ENCODE assay signal across 1 cellular context in the genomic region with DNA sequence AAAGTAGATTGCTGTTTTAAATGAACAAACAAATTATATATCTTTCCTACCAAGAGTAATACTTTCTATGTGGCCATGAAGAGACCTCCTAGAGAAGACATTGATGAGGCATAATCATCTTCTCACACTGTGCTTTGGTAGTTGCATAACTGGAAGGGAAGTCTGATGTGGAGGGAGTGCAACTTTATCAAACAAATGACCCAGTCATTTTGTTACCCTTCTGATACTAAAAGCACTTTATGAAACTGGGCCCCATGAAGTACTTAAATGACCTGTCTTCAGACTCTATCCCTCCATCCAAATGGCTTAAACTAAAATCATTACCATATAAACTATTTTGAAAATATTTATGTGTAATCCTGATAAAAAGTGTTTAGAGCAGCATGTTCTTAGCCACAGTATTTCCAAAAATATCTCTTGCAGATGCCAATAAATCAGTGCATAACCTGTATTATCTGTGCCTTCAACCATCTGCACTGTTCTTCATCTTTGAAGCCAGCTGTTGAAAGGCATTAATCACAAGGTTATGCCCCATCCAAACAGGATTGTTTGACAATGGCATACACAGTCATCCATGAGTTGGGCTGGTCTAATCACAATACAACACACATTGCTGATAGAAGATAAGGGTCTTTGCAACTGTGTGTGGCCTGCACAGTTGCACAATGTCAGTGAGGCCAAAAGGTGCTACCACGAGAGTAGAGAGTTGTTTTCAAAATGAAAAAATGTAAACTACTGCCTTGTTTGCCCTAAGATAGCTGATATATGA.
TF ChIP-seq lines count a peak whose summit lies in the region.

No MANE protein-coding gene starts in this region.

TF ChIP-seq in K562, 482 proteins besides CTCF, POLR2A, EP300 and RAD21 (continued from another document and continues in another):
- TF ChIP-seq, protein P1, sequence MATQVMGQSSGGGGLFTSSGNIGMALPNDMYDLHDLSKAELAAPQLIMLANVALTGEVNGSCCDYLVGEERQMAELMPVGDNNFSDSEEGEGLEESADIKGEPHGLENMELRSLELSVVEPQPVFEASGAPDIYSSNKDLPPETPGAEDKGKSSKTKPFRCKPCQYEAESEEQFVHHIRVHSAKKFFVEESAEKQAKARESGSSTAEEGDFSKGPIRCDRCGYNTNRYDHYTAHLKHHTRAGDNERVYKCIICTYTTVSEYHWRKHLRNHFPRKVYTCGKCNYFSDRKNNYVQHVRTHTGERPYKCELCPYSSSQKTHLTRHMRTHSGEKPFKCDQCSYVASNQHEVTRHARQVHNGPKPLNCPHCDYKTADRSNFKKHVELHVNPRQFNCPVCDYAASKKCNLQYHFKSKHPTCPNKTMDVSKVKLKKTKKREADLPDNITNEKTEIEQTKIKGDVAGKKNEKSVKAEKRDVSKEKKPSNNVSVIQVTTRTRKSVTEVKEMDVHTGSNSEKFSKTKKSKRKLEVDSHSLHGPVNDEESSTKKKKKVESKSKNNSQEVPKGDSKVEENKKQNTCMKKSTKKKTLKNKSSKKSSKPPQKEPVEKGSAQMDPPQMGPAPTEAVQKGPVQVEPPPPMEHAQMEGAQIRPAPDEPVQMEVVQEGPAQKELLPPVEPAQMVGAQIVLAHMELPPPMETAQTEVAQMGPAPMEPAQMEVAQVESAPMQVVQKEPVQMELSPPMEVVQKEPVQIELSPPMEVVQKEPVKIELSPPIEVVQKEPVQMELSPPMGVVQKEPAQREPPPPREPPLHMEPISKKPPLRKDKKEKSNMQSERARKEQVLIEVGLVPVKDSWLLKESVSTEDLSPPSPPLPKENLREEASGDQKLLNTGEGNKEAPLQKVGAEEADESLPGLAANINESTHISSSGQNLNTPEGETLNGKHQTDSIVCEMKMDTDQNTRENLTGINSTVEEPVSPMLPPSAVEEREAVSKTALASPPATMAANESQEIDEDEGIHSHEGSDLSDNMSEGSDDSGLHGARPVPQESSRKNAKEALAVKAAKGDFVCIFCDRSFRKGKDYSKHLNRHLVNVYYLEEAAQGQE (CRISPR knock-in tag; IDR thresholded peaks at IDR 0.05; ENCODE audit: low read depth): no peak
- TF ChIP-seq THRB (CRISPR knock-in tag; conservative IDR thresholded peaks at IDR 0.05) (no peak), ZNF589 (CRISPR knock-in tag; IDR thresholded peaks at IDR 0.05; ENCODE audit: low read depth) (peak; percentile 75; the same call in 1 of the 2 replicates), SREBF2 (CRISPR knock-in tag; IDR thresholded peaks at IDR 0.05) (no peak), PHB2 (IDR thresholded peaks at IDR 0.05; ENCODE audit: low read depth) (peak; percentile 59; the same call in 1 of the 2 replicates), ZNF764 (CRISPR knock-in tag; IDR thresholded peaks at IDR 0.05; ENCODE audit: low read depth) (no peak), ZC3H11A (IDR thresholded peaks at IDR 0.05; ENCODE audit: low read depth, low read length) (no peak), TFAP4 (CRISPR knock-in tag; IDR thresholded peaks at IDR 0.05; ENCODE audit: borderline replicate concordance) (peak; percentile 40; the same call in 1 of the 2 replicates), TFAM (CRISPR knock-in tag; conservative IDR thresholded peaks at IDR 0.05) (no peak), CHD2 (IDR thresholded peaks at IDR 0.05; ENCODE audit: low read depth, low read length) (no peak), ATF1 (CRISPR knock-in tag; IDR thresholded peaks at IDR 0.05) (no peak), ATF1 (tag; IDR thresholded peaks at IDR 0.05) (peak; percentile 55), RBM39 (optimal IDR thresholded peaks at IDR 0.05; ENCODE audit: low read depth, low read length) (no peak), RFX5 (IDR thresholded peaks at IDR 0.05; ENCODE audit: low read depth, low read length) (no peak), ZC3H8 (IDR thresholded peaks at IDR 0.05) (no peak), ASH1L (IDR thresholded peaks at IDR 0.05; ENCODE audit: borderline replicate concordance, low read depth, partially characterized antibody) (no peak), ZZZ3 (IDR thresholded peaks at IDR 0.05) (no peak), MAFG (tag; conservative IDR thresholded peaks at IDR 0.05) (peak; percentile 69), RCOR1 (IDR thresholded peaks at IDR 0.05; ENCODE audit: borderline replicate concordance in 1 of 2, low read depth in 2 of 2, low read length in 2 of 2) (peak; percentile 95 to 98), STAG1 (CRISPR knock-in tag; IDR thresholded peaks at IDR 0.05; ENCODE audit: borderline replicate concordance) (no peak), CCNT2 (IDR thresholded peaks at IDR 0.05; ENCODE audit: borderline replicate concordance, extremely low read depth, insufficient read length, low read depth, low read length) (peak; percentile 75), ILK (tag; IDR thresholded peaks at IDR 0.05; ENCODE audit: borderline replicate concordance, low read depth) (no peak), ARID2 (IDR thresholded peaks at IDR 0.05) (no peak), RUNX1 (IDR thresholded peaks at IDR 0.05; ENCODE audit: low read depth) (no peak), CHD1 (IDR thresholded peaks at IDR 0.05; ENCODE audit: low read length) (no peak), IFI16 (CRISPR knock-in tag; IDR thresholded peaks at IDR 0.05) (no peak), RFX1 (IDR thresholded peaks at IDR 0.05) (no peak), ZNF282 (CRISPR knock-in tag; IDR thresholded peaks at IDR 0.05) (no peak), PYGO2 (tag; IDR thresholded peaks at IDR 0.05) (peak; percentile 81), ETS2 (tag; IDR thresholded peaks at IDR 0.05; ENCODE audit: borderline replicate concordance, poor library complexity, severe bottlenecking) (no peak), TAF1 (IDR thresholded peaks at IDR 0.05; ENCODE audit: control insufficient read depth, extremely low read depth, insufficient read depth, low read length, severe bottlenecking) (no peak), FOXK1 (CRISPR knock-in tag; IDR thresholded peaks at IDR 0.05; ENCODE audit: borderline replicate concordance) (no peak), ZNF174 (CRISPR knock-in tag; IDR thresholded peaks at IDR 0.05) (no peak), MTF1 (CRISPR knock-in tag; IDR thresholded peaks at IDR 0.05; ENCODE audit: borderline replicate concordance) (no peak), ZBTB49 (CRISPR knock-in tag; IDR thresholded peaks at IDR 0.05; ENCODE audit: borderline replicate concordance) (no peak), SIRT6 (IDR thresholded peaks at IDR 0.05; ENCODE audit: low read depth, low read length) (no peak), SRSF1 (IDR thresholded peaks at IDR 0.05; ENCODE audit: low read depth, low read length) (no peak), ZNF398 (CRISPR knock-in tag; IDR thresholded peaks at IDR 0.05) (no peak), TCF7 (IDR thresholded peaks at IDR 0.05; ENCODE audit: borderline replicate concordance) (peak; percentile 64; the same call in 1 of the 2 replicates), EHMT2 (IDR thresholded peaks at IDR 0.05) (no peak), ZFPM2 (CRISPR knock-in tag; IDR thresholded peaks at IDR 0.05) (no peak)
- TF ChIP-seq, protein P2, sequence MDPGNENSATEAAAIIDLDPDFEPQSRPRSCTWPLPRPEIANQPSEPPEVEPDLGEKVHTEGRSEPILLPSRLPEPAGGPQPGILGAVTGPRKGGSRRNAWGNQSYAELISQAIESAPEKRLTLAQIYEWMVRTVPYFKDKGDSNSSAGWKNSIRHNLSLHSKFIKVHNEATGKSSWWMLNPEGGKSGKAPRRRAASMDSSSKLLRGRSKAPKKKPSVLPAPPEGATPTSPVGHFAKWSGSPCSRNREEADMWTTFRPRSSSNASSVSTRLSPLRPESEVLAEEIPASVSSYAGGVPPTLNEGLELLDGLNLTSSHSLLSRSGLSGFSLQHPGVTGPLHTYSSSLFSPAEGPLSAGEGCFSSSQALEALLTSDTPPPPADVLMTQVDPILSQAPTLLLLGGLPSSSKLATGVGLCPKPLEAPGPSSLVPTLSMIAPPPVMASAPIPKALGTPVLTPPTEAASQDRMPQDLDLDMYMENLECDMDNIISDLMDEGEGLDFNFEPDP (CRISPR knock-in tag; IDR thresholded peaks at IDR 0.05): no peak
- TF ChIP-seq, protein P3, sequence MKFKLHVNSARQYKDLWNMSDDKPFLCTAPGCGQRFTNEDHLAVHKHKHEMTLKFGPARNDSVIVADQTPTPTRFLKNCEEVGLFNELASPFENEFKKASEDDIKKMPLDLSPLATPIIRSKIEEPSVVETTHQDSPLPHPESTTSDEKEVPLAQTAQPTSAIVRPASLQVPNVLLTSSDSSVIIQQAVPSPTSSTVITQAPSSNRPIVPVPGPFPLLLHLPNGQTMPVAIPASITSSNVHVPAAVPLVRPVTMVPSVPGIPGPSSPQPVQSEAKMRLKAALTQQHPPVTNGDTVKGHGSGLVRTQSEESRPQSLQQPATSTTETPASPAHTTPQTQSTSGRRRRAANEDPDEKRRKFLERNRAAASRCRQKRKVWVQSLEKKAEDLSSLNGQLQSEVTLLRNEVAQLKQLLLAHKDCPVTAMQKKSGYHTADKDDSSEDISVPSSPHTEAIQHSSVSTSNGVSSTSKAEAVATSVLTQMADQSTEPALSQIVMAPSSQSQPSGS (CRISPR knock-in tag; IDR thresholded peaks at IDR 0.05): no peak
- TF ChIP-seq, protein P4, sequence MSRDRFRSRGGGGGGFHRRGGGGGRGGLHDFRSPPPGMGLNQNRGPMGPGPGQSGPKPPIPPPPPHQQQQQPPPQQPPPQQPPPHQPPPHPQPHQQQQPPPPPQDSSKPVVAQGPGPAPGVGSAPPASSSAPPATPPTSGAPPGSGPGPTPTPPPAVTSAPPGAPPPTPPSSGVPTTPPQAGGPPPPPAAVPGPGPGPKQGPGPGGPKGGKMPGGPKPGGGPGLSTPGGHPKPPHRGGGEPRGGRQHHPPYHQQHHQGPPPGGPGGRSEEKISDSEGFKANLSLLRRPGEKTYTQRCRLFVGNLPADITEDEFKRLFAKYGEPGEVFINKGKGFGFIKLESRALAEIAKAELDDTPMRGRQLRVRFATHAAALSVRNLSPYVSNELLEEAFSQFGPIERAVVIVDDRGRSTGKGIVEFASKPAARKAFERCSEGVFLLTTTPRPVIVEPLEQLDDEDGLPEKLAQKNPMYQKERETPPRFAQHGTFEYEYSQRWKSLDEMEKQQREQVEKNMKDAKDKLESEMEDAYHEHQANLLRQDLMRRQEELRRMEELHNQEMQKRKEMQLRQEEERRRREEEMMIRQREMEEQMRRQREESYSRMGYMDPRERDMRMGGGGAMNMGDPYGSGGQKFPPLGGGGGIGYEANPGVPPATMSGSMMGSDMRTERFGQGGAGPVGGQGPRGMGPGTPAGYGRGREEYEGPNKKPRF (IDR thresholded peaks at IDR 0.05; ENCODE audit: low read depth, low read length): no peak
- TF ChIP-seq, protein P5, sequence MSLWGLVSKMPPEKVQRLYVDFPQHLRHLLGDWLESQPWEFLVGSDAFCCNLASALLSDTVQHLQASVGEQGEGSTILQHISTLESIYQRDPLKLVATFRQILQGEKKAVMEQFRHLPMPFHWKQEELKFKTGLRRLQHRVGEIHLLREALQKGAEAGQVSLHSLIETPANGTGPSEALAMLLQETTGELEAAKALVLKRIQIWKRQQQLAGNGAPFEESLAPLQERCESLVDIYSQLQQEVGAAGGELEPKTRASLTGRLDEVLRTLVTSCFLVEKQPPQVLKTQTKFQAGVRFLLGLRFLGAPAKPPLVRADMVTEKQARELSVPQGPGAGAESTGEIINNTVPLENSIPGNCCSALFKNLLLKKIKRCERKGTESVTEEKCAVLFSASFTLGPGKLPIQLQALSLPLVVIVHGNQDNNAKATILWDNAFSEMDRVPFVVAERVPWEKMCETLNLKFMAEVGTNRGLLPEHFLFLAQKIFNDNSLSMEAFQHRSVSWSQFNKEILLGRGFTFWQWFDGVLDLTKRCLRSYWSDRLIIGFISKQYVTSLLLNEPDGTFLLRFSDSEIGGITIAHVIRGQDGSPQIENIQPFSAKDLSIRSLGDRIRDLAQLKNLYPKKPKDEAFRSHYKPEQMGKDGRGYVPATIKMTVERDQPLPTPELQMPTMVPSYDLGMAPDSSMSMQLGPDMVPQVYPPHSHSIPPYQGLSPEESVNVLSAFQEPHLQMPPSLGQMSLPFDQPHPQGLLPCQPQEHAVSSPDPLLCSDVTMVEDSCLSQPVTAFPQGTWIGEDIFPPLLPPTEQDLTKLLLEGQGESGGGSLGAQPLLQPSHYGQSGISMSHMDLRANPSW (CRISPR knock-in tag; IDR thresholded peaks at IDR 0.05): no peak
